Comparison of ENCODE assay signal across 9 cellular contexts in the genomic region with DNA sequence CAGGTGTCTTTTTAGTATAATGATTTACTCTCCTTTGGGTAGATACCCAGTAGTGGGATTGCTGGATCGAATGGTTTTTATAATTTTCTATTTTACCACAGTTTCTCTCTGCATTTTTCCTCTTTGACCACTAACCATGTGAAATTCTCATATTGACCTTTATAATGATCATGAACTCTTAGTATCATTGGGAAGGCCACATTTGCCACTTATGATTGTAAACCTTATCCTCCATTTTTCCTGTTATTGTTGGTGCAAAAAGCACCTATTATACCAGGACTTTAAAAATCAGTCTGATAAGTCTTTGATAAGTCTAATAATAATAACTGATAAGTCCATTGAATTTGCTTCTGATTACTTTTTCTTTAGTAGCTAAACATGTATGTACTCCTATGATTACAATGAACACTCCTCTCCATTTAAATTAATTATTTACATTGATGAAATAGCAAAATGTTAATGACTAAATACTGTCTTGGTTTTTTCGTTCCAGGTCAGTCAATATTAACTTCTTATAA. TPM values are rescaled to one million over a fixed set of nuclear protein-coding genes. Genes with fewer than 3 reads are reported as not detected.
DNase-seq lines count a peak whose midpoint lies in the region; ATAC-seq, FAIRE-seq and TF ChIP-seq lines count a peak whose summit lies in the region.
"Had no signal": no experiment of that assay in that cellular context is flagged by ENCODE, and none has a peak within 500 bp of the region (broad histone marks: within the 10 kb centered on the region; RNA-seq: fewer than 3 reads in every experiment).

No MANE protein-coding gene starts in this region.

- peak overlapping the region in 6 of 10 donors; percentile 12 to 100 (median 100) for H3K27ac ChIP-seq in heart right ventricle
- H3K27ac ChIP-seq in GM12878 (ENCODE audit: control insufficient read depth, insufficient read depth): peak overlapping the region; percentile 100
- H3K27ac ChIP-seq in lower lobe of right lung: no peak overlapping the region
- no peak overlapping the region for H3K27ac ChIP-seq in upper lobe of right lung

- H3K36me3 ChIP-seq in heart right ventricle (peaks cover 0 to 95% (median 64%) of the 10 kb centered on the region in 9 donors), GM12878 (ENCODE audit: control insufficient read depth in 2 of 2, insufficient read depth in 2 of 2, low read length in 1 of 2) (peaks cover 2 to 12% of the 10 kb centered on the region in 2 experiments), lower lobe of right lung (peaks cover 68% of the 10 kb centered on the region), upper lobe of right lung (peaks cover 59% of the 10 kb centered on the region)

- TF ChIP-seq EP300 in GM12878 (IDR thresholded peaks at IDR 0.05; ENCODE audit: borderline replicate concordance in 1 of 2, control insufficient read depth in 1 of 2, low read depth in 2 of 2, low read length in 2 of 2): no peak

- TF ChIP-seq RAD21 in GM12878 (IDR thresholded peaks at IDR 0.05; ENCODE audit: insufficient read depth, low read depth, low read length): no peak

- peak overlapping the region; percentile 100; the same call in 1 of the 2 replicates for H3K4me2 ChIP-seq in GM12878 (ENCODE audit: control insufficient read depth, insufficient read depth)

- SMC1A ChIA-PET in GM12878 (lab: Charles Lee; ENCODE audit: uncharacterized antibody, unreplicated experiment): interaction anchor here (1.0 to 1.5 kb wide), 13 partner anchors 8 to 77 kb away, joined by 3 to 24 read pairs (median 4); partner anchors contain the start of gene FRMD8

- no peak overlapping the region for H2AFZ ChIP-seq in GM12878 (ENCODE audit: control insufficient read depth, low read depth, low read length)

- peaks cover 85% of the 10 kb centered on the region for H3K79me2 ChIP-seq in GM12878 (ENCODE audit: control insufficient read depth, insufficient read depth, low read length)

- POLR2A ChIA-PET in GM12878 (lab: Charles Lee): interaction anchor here (0.6 to 1.4 kb wide), 7 partner anchors 8 to 73 kb away, joined by 3 to 8 read pairs (median 5); partner anchors contain the start of gene NEAT1

- BruUV-seq in GM12878 (replicated peaks; lab: Mats Ljungman, UMichigan): no TSS peak

- DNase-seq in heart right ventricle (no peak), Right ventricle myocardium inferior (ENCODE audit: missing footprints) (no peak), GM12878 (ENCODE audit: low read depth, low spot score) (no peak), lower lobe of right lung (no peak), upper lobe of right lung (no peak), ACHN (no peak), dedifferentiated amniotic fluid mesenchymal stem cell (ENCODE audit: extremely low spot score) (no peak)
- DNase-seq: NCI-H524 treated with DMSO at 0.1 percent for 48 hours had no signal

- CTCF ChIA-PET in GM12878 (lab: Yijun Ruan, JAX): interaction anchor here (0.7 to 1.5 kb wide), 15 partner anchors 9 to 384 kb away, joined by 3 to 28 read pairs (median 4); no protein-coding TSS in a partner anchor

- TF ChIP-seq POLR2A in GM12878 (IDR thresholded peaks at IDR 0.05; ENCODE audit: low read depth, low read length): no peak

- no peaks in the 10 kb centered on the region for H3K9me3 ChIP-seq in heart right ventricle
- H3K9me3 ChIP-seq in GM12878 (replicated peaks; ENCODE audit: control insufficient read depth, insufficient read depth, low read length): no peaks in the 10 kb centered on the region
- H3K9me3 ChIP-seq in lower lobe of right lung: no peaks in the 10 kb centered on the region
- no peaks in the 10 kb centered on the region for H3K9me3 ChIP-seq in upper lobe of right lung

- no peaks in the 10 kb centered on the region for H3K27me3 ChIP-seq in heart right ventricle
- H3K27me3 ChIP-seq in GM12878 (replicated peaks in 1 of 2; ENCODE audit: control insufficient read depth in 2 of 2, insufficient read depth in 2 of 2, low read length in 1 of 2): no peaks in the 10 kb centered on the region
- no peaks in the 10 kb centered on the region for H3K27me3 ChIP-seq in lower lobe of right lung (ENCODE audit: low read depth)
- H3K27me3 ChIP-seq in upper lobe of right lung: no peaks in the 10 kb centered on the region

- intact Hi-C loops in heart right ventricle (cut with DNase I): loop anchor here in 1 of 10 donors (2.0 kb wide), 1 partner anchor 15 kb away; no protein-coding TSS in a partner anchor
- intact Hi-C loops in Right ventricle myocardium inferior (cut with DNase I): no loop called here
- intact Hi-C loops in GM12878 (cut with micrococcal nuclease; ENCODE audit: unreplicated experiment): no loop called here
- intact Hi-C loops in lower lobe of right lung (cut with DNase I): no loop called here
- intact Hi-C loops in upper lobe of right lung (cut with DNase I): no loop called here

- H3K4me1 ChIP-seq in heart right ventricle (peaks cover 15 to 99% (median 97%) of the 10 kb centered on the region in 9 donors), GM12878 (ENCODE audit: control insufficient read depth, insufficient read depth, low read length) (peaks cover 39% of the 10 kb centered on the region), lower lobe of right lung (peaks cover 97% of the 10 kb centered on the region), upper lobe of right lung (peaks cover 85% of the 10 kb centered on the region)

- TF ChIP-seq CTCF in heart right ventricle (IDR thresholded peaks at IDR 0.05) (no peak), GM12878 (IDR thresholded peaks at IDR 0.05 in 2 of 3, conservative IDR thresholded peaks at IDR 0.05 in 1 of 3; ENCODE audit: control insufficient read depth in 2 of 3, extremely low read depth in 1 of 3, insufficient read depth in 1 of 3, low read depth in 3 of 3, low read length in 3 of 3) (no peak), lower lobe of right lung (IDR thresholded peaks at IDR 0.05) (no peak), upper lobe of right lung (IDR thresholded peaks at IDR 0.05) (no peak)

- 42 to 48% methylated on average over 2 of the region's 2 CpGs for WGBS in heart right ventricle, 2 donors
- WGBS in GM12878 (ENCODE audit: insufficient coverage, insufficient replicate concordance, low lambda C conversion rate, missing lambda C conversion rate): 82% methylated on average over 2 of the region's 2 CpGs

- in situ Hi-C loops in GM12878 (cut with MboI) (no loop called here), ACHN (cut with HindIII; ENCODE audit: low pct_ligation_motif_present, low pct_unique_long_range_greater_than_20kb, low sequenced_read_pairs) (no loop called here)

- no peak for ATAC-seq in heart right ventricle
- ATAC-seq in Right ventricle myocardium inferior: no peak
- no peak for ATAC-seq in GM12878
- no peak for ATAC-seq in lower lobe of right lung
- ATAC-seq in upper lobe of right lung: no peak
- ATAC-seq in GM19035 (IDR thresholded peaks at IDR 0.05; ENCODE audit: unreplicated experiment): no peak

- no peak overlapping the region for H3K9ac ChIP-seq in GM12878 (ENCODE audit: control insufficient read depth, insufficient read depth, low read length)

- RAD21 ChIA-PET in GM12878 (lab: Charles Lee; ENCODE audit: unreplicated experiment): interaction anchor here (0.6 to 1.4 kb wide), 11 partner anchors 8 to 155 kb away, joined by 3 to 35 read pairs (median 4); partner anchors contain the start of gene NEAT1

- no peak for FAIRE-seq in GM12878 (lab: Jason Lieb, UNC)

- H3K4me3 ChIP-seq in heart right ventricle: peak overlapping the region in 7 of 10 donors; percentile 2 to 95 (median 81)
- H3K4me3 ChIP-seq in GM12878: peak overlapping the region; percentile 38
- peak overlapping the region; percentile 91 for H3K4me3 ChIP-seq in lower lobe of right lung
- H3K4me3 ChIP-seq in upper lobe of right lung: peak overlapping the region; percentile 98

- H4K20me1 ChIP-seq in GM12878 (ENCODE audit: control insufficient read depth, insufficient read depth): no peaks in the 10 kb centered on the region; the same call in 1 of the 2 replicates

RNA-seq across cellular contexts. Expression of gene NEAT1, which starts 9.6 kb away (rescaled TPM):
- total RNA-seq in heart right ventricle (100 to 1,000 TPM; 284 to 808 (median 432) TPM), Right ventricle myocardium inferior (457 TPM), GM12878 (2014; rRNA removed) (13.6 and 14.0 TPM in 2 replicates), GM12878 (2014; rRNA removed; fragmentation: Illumina TruSeq; extraction: Trizol) (40.5 and 44.2 TPM in 2 replicates), GM12878 (2021) (174 and 225 TPM in 2 replicates), lower lobe of right lung (980 TPM), upper lobe of right lung (1,120 TPM)
- polyA plus RNA-seq in heart right ventricle (1,000 to 10,000 TPM in 1 of 2 donors, 100 to 1,000 TPM in 1; 103 to 1,899 TPM), GM12878 (2011; rRNA removed) (151 and 247 TPM in 2 replicates), GM12878 (2014; fragmentation: Illumina TruSeq; extraction: Trizol) (167 and 254 TPM in 2 replicates), GM12878 (2014; fragmentation: Nextera tagmentation; extraction: Ambion mirVana) (10 to 100 TPM; 24.3 to 98.2 TPM), GM12878 (2014; rRNA removed) (314 and 328 TPM in 2 replicates), GM12878 (2016; fragmentation: Nextera tagmentation; extraction: Ambion mirVana) (10 to 100 TPM; 27.7 to 28.3 TPM)
- total RNA-seq in GM12878 (2013; cell fraction: nucleolus; rRNA removed): 259 and 262 TPM in 2 replicates
- 275 TPM for polyA plus RNA-seq in GM12878 (2011; ENCODE audit: low read depth)
- polyA plus RNA-seq in GM12878 (2011; cell fraction: cytosol; rRNA removed): 64.2 and 104 TPM in 2 replicates
- polyA plus RNA-seq in GM12878 (2011; cell fraction: nucleus; rRNA removed): 342 and 617 TPM in 2 replicates
- polyA plus RNA-seq in GM12878 (2012): 284 and 343 TPM in 2 replicates
- 72.0 and 79.5 TPM in 2 replicates for polyA minus RNA-seq in GM12878 (2011; rRNA and poly(A)+ RNA removed)
- 13.8 and 14.9 TPM in 2 replicates for polyA minus RNA-seq in GM12878 (2011; cell fraction: cytosol; rRNA and poly(A)+ RNA removed)
- polyA minus RNA-seq in GM12878 (2011; cell fraction: nucleus; rRNA and poly(A)+ RNA removed): 125 and 169 TPM in 2 replicates

RNA-seq across cellular contexts. Expression of gene FRMD8, which starts 45.8 kb away (rescaled TPM):
- total RNA-seq in heart right ventricle (10 to 100 TPM in 6 of 10 donors, 1 to 10 TPM in 4; 6.0 to 16.9 (median 12.2) TPM), Right ventricle myocardium inferior (8.2 TPM), GM12878 (2014; rRNA removed) (40.9 and 47.5 TPM in 2 replicates), GM12878 (2014; rRNA removed; fragmentation: Illumina TruSeq; extraction: Trizol) (12.2 and 14.3 TPM in 2 replicates), GM12878 (2021) (65.1 and 69.4 TPM in 2 replicates), lower lobe of right lung (22.6 TPM), upper lobe of right lung (37.1 TPM)
- polyA plus RNA-seq in heart right ventricle (10 to 100 TPM in 1 of 2 donors, 1 to 10 TPM in 1; 9.9 to 12.9 TPM), GM12878 (2011; rRNA removed) (8.0 and 18.4 TPM in 2 replicates), GM12878 (2014; fragmentation: Illumina TruSeq; extraction: Trizol) (6.6 and 14.0 TPM in 2 replicates), GM12878 (2014; fragmentation: Nextera tagmentation; extraction: Ambion mirVana) (1 to 10 TPM; 8.3 TPM), GM12878 (2014; rRNA removed) (53.8 and 55.9 TPM in 2 replicates), GM12878 (2016; fragmentation: Nextera tagmentation; extraction: Ambion mirVana) (10 to 100 TPM; 37.7 to 42.4 TPM)
- total RNA-seq in GM12878 (2013; cell fraction: nucleolus; rRNA removed): 52.5 and 60.5 TPM in 2 replicates
- 8.2 TPM for polyA plus RNA-seq in GM12878 (2011; ENCODE audit: low read depth)
- polyA plus RNA-seq in GM12878 (2011; cell fraction: cytosol; rRNA removed): 28.1 and 42.6 TPM in 2 replicates
- polyA plus RNA-seq in GM12878 (2011; cell fraction: nucleus; rRNA removed): 58.9 and 140 TPM in 2 replicates
- polyA plus RNA-seq in GM12878 (2012): 14.9 and 21.0 TPM in 2 replicates
- polyA minus RNA-seq in GM12878 (2011; rRNA and poly(A)+ RNA removed): 26.0 and 32.5 TPM in 2 replicates
- polyA minus RNA-seq in GM12878 (2011; cell fraction: cytosol; rRNA and poly(A)+ RNA removed): 21.4 and 21.8 TPM in 2 replicates
- polyA minus RNA-seq in GM12878 (2011; cell fraction: nucleus; rRNA and poly(A)+ RNA removed): 33.6 and 61.0 TPM in 2 replicates

RNA-seq across cellular contexts. Expression of gene SLC25A45, which starts 49.7 kb away (rescaled TPM):
- 10 to 100 TPM in 1 of 10 donors, 1 to 10 TPM in 9; 4.6 to 12.2 (median 8.3) TPM for total RNA-seq in heart right ventricle
- 10 to 100 TPM in 1 of 2 donors, 1 to 10 TPM in 1; 3.1 to 10.7 TPM for polyA plus RNA-seq in heart right ventricle
- 5.6 TPM for total RNA-seq in Right ventricle myocardium inferior
- total RNA-seq in GM12878 (2013; cell fraction: nucleolus; rRNA removed): 23.1 and 23.7 TPM in 2 replicates
- total RNA-seq in GM12878 (2014; rRNA removed): 19.4 and 22.8 TPM in 2 replicates
- 10.8 and 13.1 TPM in 2 replicates for total RNA-seq in GM12878 (2014; rRNA removed; fragmentation: Illumina TruSeq; extraction: Trizol)
- 28.6 and 29.1 TPM in 2 replicates for total RNA-seq in GM12878 (2021)
- polyA plus RNA-seq in GM12878 (2011; ENCODE audit: low read depth): 10.7 TPM
- polyA plus RNA-seq in GM12878 (2011; rRNA removed): 9.2 and 15.4 TPM in 2 replicates
- 20.7 and 25.7 TPM in 2 replicates for polyA plus RNA-seq in GM12878 (2011; cell fraction: cytosol; rRNA removed)
- 46.7 and 57.3 TPM in 2 replicates for polyA plus RNA-seq in GM12878 (2011; cell fraction: nucleus; rRNA removed)
- 17.8 and 25.4 TPM in 2 replicates for polyA plus RNA-seq in GM12878 (2012)
- polyA plus RNA-seq in GM12878 (2014; fragmentation: Illumina TruSeq; extraction: Trizol): 15.5 and 17.8 TPM in 2 replicates
- polyA plus RNA-seq in GM12878 (2014; fragmentation: Nextera tagmentation; extraction: Ambion mirVana): 1 to 10 TPM; 4.1 to 9.7 TPM
- polyA plus RNA-seq in GM12878 (2014; rRNA removed): 33.7 and 35.5 TPM in 2 replicates
- 10 to 100 TPM; 31.0 to 35.2 TPM for polyA plus RNA-seq in GM12878 (2016; fragmentation: Nextera tagmentation; extraction: Ambion mirVana)
- 3.9 and 9.1 TPM in 2 replicates for polyA minus RNA-seq in GM12878 (2011; rRNA and poly(A)+ RNA removed)
- 1.9 and 4.7 TPM in 2 replicates for polyA minus RNA-seq in GM12878 (2011; cell fraction: cytosol; rRNA and poly(A)+ RNA removed)
- polyA minus RNA-seq in GM12878 (2011; cell fraction: nucleus; rRNA and poly(A)+ RNA removed): 6.6 and 8.6 TPM in 2 replicates
- total RNA-seq in lower lobe of right lung: 13.0 TPM
- total RNA-seq in upper lobe of right lung: 11.5 TPM

Comparison
In these comparisons a context has a peak if more than half of its experiments do, and no peak if none do; other contexts are left out.
1. H3K27ac ChIP-seq: peak in heart right ventricle (6 of 10) and GM12878 (single experiment); none in lower lobe of right lung (single experiment) and upper lobe of right lung (single experiment).
2. H3K4me3 ChIP-seq: peak in every context shown above with its lines; median percentile 98 in upper lobe of right lung; 91 in lower lobe of right lung; 81 in heart right ventricle; 38 in GM12878.